25 cellular contexts compared by ENCODE assay signal in genomic region chr9:133423216-133423615, GRCh38. TPM values are rescaled to one million over a fixed set of nuclear protein-coding genes. Genes with fewer than 3 reads are reported as not detected.
DNase-seq lines count a peak whose midpoint lies in the region; ATAC-seq and TF ChIP-seq lines count a peak whose summit lies in the region.
"Had no signal": no experiment of that assay in that cellular context is flagged by ENCODE, and none has a peak within 500 bp of the region (broad histone marks: within the 10 kb centered on the region; RNA-seq: fewer than 3 reads in every experiment).

No MANE protein-coding gene starts in this region.

- peaks cover 7% of the 10 kb centered on the region; the same call in 1 of the 2 replicates for H3K27me3 ChIP-seq in IMR-90 (ENCODE audit: control insufficient read depth, insufficient read depth, low read length)
- peaks cover 13% of the 10 kb centered on the region for H3K27me3 ChIP-seq in neural progenitor cell
- H3K27me3 ChIP-seq: breast epithelium had no signal

- no peak overlapping the region for H3K18ac ChIP-seq in IMR-90 (ENCODE audit: low read depth, low read length)

- WGBS in IMR-90 (ENCODE audit: extremely low coverage in 2 of 2, insufficient read length in 1 of 2), 2 experiments, result no CpG with 5 or more reads among the region's 3 CpGs

- peaks cover 29 to 44% of the 10 kb centered on the region in 2 donors for H3K27me3 Mint-ChIP-seq in effector memory CD8-positive, alpha-beta T cell
- H3K27me3 Mint-ChIP-seq in neural progenitor cell (ENCODE audit: insufficient read depth, low read depth), result peaks cover 24% of the 10 kb centered on the region

- H3K79me1 ChIP-seq in IMR-90 (ENCODE audit: low read depth in 1 of 2, low read length in 2 of 2), result peaks cover 0 to 3% of the 10 kb centered on the region in 2 experiments; a peak in 1 of 4 replicates

- H3K23ac ChIP-seq in IMR-90 (ENCODE audit: low read depth, low read length), result no peak overlapping the region

- peak overlapping the region; percentile 73; the same call in 1 of the 2 replicates for H2AK5ac ChIP-seq in IMR-90 (ENCODE audit: low read depth, low read length)

- TF ChIP-seq CTCF in IMR-90 (conservative IDR thresholded peaks at IDR 0.05; ENCODE audit: low read depth, low read length) (no peak), neural progenitor cell (IDR thresholded peaks at IDR 0.05) (no peak)

- H3K4me2 ChIP-seq in IMR-90 (ENCODE audit: low read depth, low read length), result no peak overlapping the region; the same call in 1 of the 2 replicates
- H3K4me2 ChIP-seq in neural progenitor cell, result no peak overlapping the region
- H3K4me2 ChIP-seq: smooth muscle cell had no signal

- H3K56ac ChIP-seq in IMR-90 (ENCODE audit: extremely low read depth, insufficient read depth, low read length), result peak overlapping the region; percentile 1; the same call in 1 of the 2 replicates

- no peak for TF ChIP-seq POLR2A in IMR-90 (IDR thresholded peaks at IDR 0.05; ENCODE audit: low read depth, low read length)

- H2BK15ac ChIP-seq in IMR-90 (ENCODE audit: low read depth, low read length), result no peak overlapping the region

- peak overlapping the region; percentile 18 to 35 for H3K27ac Mint-ChIP-seq in effector memory CD8-positive, alpha-beta T cell
- H3K27ac Mint-ChIP-seq in neural progenitor cell, result peak overlapping the region; percentile 46
- H3K27ac Mint-ChIP-seq: activated CD4-positive, alpha-beta T cell treated with anti-CD3 and anti-CD28 coated beads, Interleukin-2, amount 10 ng/mL, durations not matched to agents 24 days and 14 days; CD8-positive, alpha-beta T cell had no signal

- no peak overlapping the region for H3K4me3 Mint-ChIP-seq in effector memory CD8-positive, alpha-beta T cell
- no peak overlapping the region for H3K4me3 Mint-ChIP-seq in neural progenitor cell
- H3K4me3 Mint-ChIP-seq: activated CD4-positive, alpha-beta T cell treated with anti-CD3 and anti-CD28 coated beads, Interleukin-2, amount 10 ng/mL, durations not matched to agents 24 days and 14 days; CD8-positive, alpha-beta T cell had no signal

- no peak overlapping the region for H4K8ac ChIP-seq in IMR-90 (ENCODE audit: low read depth in 2 of 2, low read length in 2 of 2)

- H3K36me3 Mint-ChIP-seq in effector memory CD8-positive, alpha-beta T cell (ENCODE audit: insufficient read depth), result peaks cover 7% of the 10 kb centered on the region
- H3K36me3 Mint-ChIP-seq in neural progenitor cell, result no peaks in the 10 kb centered on the region
- H3K36me3 Mint-ChIP-seq: CD8-positive, alpha-beta T cell had no signal

- intact Hi-C loops in IMR-90 (cut with micrococcal nuclease), result loop anchor here (5.0 kb wide), 1 partner anchor 34 kb away; the partner anchor contains the start of gene CACFD1

- H3K4me3 ChIP-seq in IMR-90 (ENCODE audit: insufficient read depth, low read depth, low read length) (no peak overlapping the region), neural progenitor cell (no peak overlapping the region)
- H3K4me3 ChIP-seq: breast epithelium, heart right ventricle, left ventricle myocardium inferior, mucosa of descending colon, smooth muscle cell, upper lobe of left lung had no signal

- peaks cover 14% of the 10 kb centered on the region for H3K9me1 ChIP-seq in IMR-90 (ENCODE audit: insufficient read depth, low read length)

- CTCF ChIA-PET in IMR-90 (lab: Yijun Ruan, JAX), result no interaction called here

- ATAC-seq in IMR-90 (ENCODE audit: low read depth) (peak; percentile 85), GM21360 (IDR thresholded peaks at IDR 0.05; ENCODE audit: unreplicated experiment) (no peak)
- no peak for ATAC-seq in effector memory CD8-positive, alpha-beta T cell (replicated peaks)
- ATAC-seq: CD8-positive, alpha-beta T cell; mucosa of descending colon; PC-3 had no signal

- no peaks in the 10 kb centered on the region for H3K9me3 ChIP-seq in IMR-90 (ENCODE audit: control insufficient read depth, insufficient read depth, low read length)
- H3K9me3 ChIP-seq in neural progenitor cell (ENCODE audit: low read depth), result no peaks in the 10 kb centered on the region
- H3K9me3 ChIP-seq: breast epithelium, heart right ventricle, left ventricle myocardium inferior, mucosa of descending colon, upper lobe of left lung had no signal

- no peak overlapping the region for H2BK20ac ChIP-seq in IMR-90 (ENCODE audit: low read depth, low read length)

- H2BK120ac ChIP-seq in IMR-90 (ENCODE audit: low read depth, low read length), result no peak overlapping the region

- H3F3A ChIP-seq in neural progenitor cell (ENCODE audit: low read depth), result peaks cover 20% of the 10 kb centered on the region

- H3K4me1 Mint-ChIP-seq in effector memory CD8-positive, alpha-beta T cell (ENCODE audit: low read depth in 2 of 2), result peaks cover 17 to 18% of the 10 kb centered on the region in 2 donors
- H3K4me1 Mint-ChIP-seq in neural progenitor cell, result peaks cover 32% of the 10 kb centered on the region

- POLR2A ChIA-PET in IMR-90 (lab: Charles Lee; ENCODE audit: unreplicated experiment), result no interaction called here

- no peak overlapping the region for H2BK5ac ChIP-seq in IMR-90 (ENCODE audit: low read depth, low read length, poor library complexity, severe bottlenecking)

- no peak for TF ChIP-seq RAD21 in IMR-90 (IDR thresholded peaks at IDR 0.05; ENCODE audit: low read length)

- no peak overlapping the region for H3K4ac ChIP-seq in IMR-90 (ENCODE audit: low read depth, low read length)

- H3K27ac ChIP-seq in IMR-90 (ENCODE audit: insufficient read depth, low read length), result no peak overlapping the region; the same call in 1 of the 2 replicates
- H3K27ac ChIP-seq in neural progenitor cell, result no peak overlapping the region
- H3K27ac ChIP-seq: breast epithelium, heart right ventricle, left ventricle myocardium inferior had no signal

- DNase-seq in IMR-90, result peak; percentile 69
- DNase-seq in effector memory CD8-positive, alpha-beta T cell, result no peak
- no peak for DNase-seq in neural progenitor cell (ENCODE audit: low spot score)
- no peak for DNase-seq in activated effector memory CD4-positive, alpha-beta T cell treated with Interleukin-2 at 50 U/mL for 16 hours
- DNase-seq in stimulated activated CD4-positive, alpha-beta T cell treated with anti-CD3 and anti-CD28 coated beads, Interleukin-1b, Interleukin-23, amount 100 ng/mL, for 48 hours, result no peak
- DNase-seq: activated CD4-positive, alpha-beta T cell treated with anti-CD3 and anti-CD28 coated beads, Interleukin-2, amount 10 ng/mL, durations not matched to agents 24 days and 14 days; activated gamma-delta T cell treated with Interleukin-2 at 50 U/mL for 16 hours; CD8-positive, alpha-beta T cell; cortex of kidney; DMS53; GF-D8; GOT3; heart right ventricle; KG1; left ventricle myocardium inferior; mucosa of descending colon; NCI-H1930; NCI-H226; PC-3; stimulated activated CD4-positive, alpha-beta T cell treated with anti-CD3 and anti-CD28 coated beads, Interleukin-4, amount 100 ng/mL, for 4 hours; T-helper 1 cell; upper lobe of left lung had no signal

- H2AK9ac ChIP-seq in IMR-90 (replicated peaks; ENCODE audit: low read depth, low read length, poor library complexity), result peak overlapping the region; percentile 50

- H3K9ac ChIP-seq in IMR-90 (ENCODE audit: low read depth, low read length) (no peak overlapping the region), neural progenitor cell (peak overlapping the region; percentile 34)

- peaks cover 0 to 6% of the 10 kb centered on the region in 2 donors for H3K9me3 Mint-ChIP-seq in effector memory CD8-positive, alpha-beta T cell
- no peaks in the 10 kb centered on the region for H3K9me3 Mint-ChIP-seq in neural progenitor cell
- H3K9me3 Mint-ChIP-seq: activated CD4-positive, alpha-beta T cell treated with anti-CD3 and anti-CD28 coated beads, Interleukin-2, amount 10 ng/mL, durations not matched to agents 24 days and 14 days had no signal

- peaks cover 8% of the 10 kb centered on the region; the same call in 1 of the 2 replicates for H3K4me1 ChIP-seq in IMR-90 (ENCODE audit: control insufficient read depth, insufficient read depth, low read length)
- no peaks in the 10 kb centered on the region for H3K4me1 ChIP-seq in neural progenitor cell
- H3K4me1 ChIP-seq: breast epithelium had no signal

- in situ Hi-C loops in IMR-90 (cut with MboI; ENCODE audit: low sequenced_read_pairs), result no loop called here

- H2AFZ ChIP-seq in IMR-90 (replicated peaks; ENCODE audit: low read length, poor library complexity), result no peak overlapping the region
- no peak overlapping the region for H2AFZ ChIP-seq in neural progenitor cell (replicated peaks)

- no peak overlapping the region for H4K91ac ChIP-seq in IMR-90 (ENCODE audit: insufficient read depth, low read depth, low read length)

- no peak overlapping the region for H4K5ac ChIP-seq in IMR-90 (ENCODE audit: low read depth, low read length)

- H3K79me2 ChIP-seq in neural progenitor cell (ENCODE audit: low read depth), result peaks cover 8% of the 10 kb centered on the region

- no TSS peak for BruUV-seq in IMR-90 (replicated peaks; lab: Mats Ljungman, UMichigan)

- H4K20me1 ChIP-seq in IMR-90 (ENCODE audit: insufficient read depth, low read length) (peaks cover 8% of the 10 kb centered on the region; the same call in 1 of the 2 replicates), neural progenitor cell (ENCODE audit: low read depth) (no peaks in the 10 kb centered on the region)

- dilution Hi-C loops in IMR-90 (cut with HindIII; ENCODE audit: low sequenced_read_pairs, unreplicated experiment), result no loop called here

- peaks cover 4% of the 10 kb centered on the region; the same call in 1 of the 2 replicates for H3K36me3 ChIP-seq in IMR-90 (ENCODE audit: control insufficient read depth, insufficient read depth, low read length)
- no peaks in the 10 kb centered on the region for H3K36me3 ChIP-seq in neural progenitor cell
- H3K36me3 ChIP-seq: breast epithelium, heart right ventricle, upper lobe of left lung had no signal

- no peak overlapping the region for H3K14ac ChIP-seq in IMR-90 (replicated peaks; ENCODE audit: low read depth, low read length)

RNA-seq across cellular contexts. Expression of gene ADAMTS13, which starts 1.0 kb away (rescaled TPM):
- total RNA-seq in IMR-90 (2012; rRNA removed), result under 0.01 and 0.18 TPM in 2 replicates
- polyA plus RNA-seq in IMR-90 (2012; rRNA removed), result 2.8 and 3.1 TPM in 2 replicates
- 0.54 and 3.1 TPM in 2 replicates for polyA plus RNA-seq in IMR-90 (2012; cell fraction: cytosol; rRNA removed)
- polyA plus RNA-seq in IMR-90 (2012; cell fraction: nucleus; rRNA removed; ENCODE audit: low replicate concordance), result 19.2 and 39.9 TPM in 2 replicates
- total RNA-seq in neural progenitor cell (ENCODE audit: low replicate concordance), result 2.4 and 6.1 TPM in 2 replicates

RNA-seq across cellular contexts. Expression of gene REXO4, which starts 5.4 kb away (rescaled TPM):
- 16.1 and 18.3 TPM in 2 replicates for total RNA-seq in IMR-90 (2012; rRNA removed)
- 21.8 and 23.1 TPM in 2 replicates for polyA plus RNA-seq in IMR-90 (2012; rRNA removed)
- polyA plus RNA-seq in IMR-90 (2012; cell fraction: cytosol; rRNA removed), result 25.2 and 26.4 TPM in 2 replicates
- polyA plus RNA-seq in IMR-90 (2012; cell fraction: nucleus; rRNA removed; ENCODE audit: low replicate concordance), result 13.2 and 18.6 TPM in 2 replicates
- 17.9 and 24.9 TPM in 2 replicates for total RNA-seq in neural progenitor cell (ENCODE audit: low replicate concordance)

RNA-seq across cellular contexts. Expression of gene CACFD1, which starts 36.6 kb away (rescaled TPM):
- total RNA-seq in IMR-90 (2012; rRNA removed) (1.9 and 2.0 TPM in 2 replicates), neural progenitor cell (ENCODE audit: low replicate concordance) (15.7 and 29.3 TPM in 2 replicates)
- 5.9 and 6.6 TPM in 2 replicates for polyA plus RNA-seq in IMR-90 (2012; rRNA removed)
- polyA plus RNA-seq in IMR-90 (2012; cell fraction: cytosol; rRNA removed), result 7.2 and 9.9 TPM in 2 replicates
- 10.0 and 21.9 TPM in 2 replicates for polyA plus RNA-seq in IMR-90 (2012; cell fraction: nucleus; rRNA removed; ENCODE audit: low replicate concordance)

RNA-seq across cellular contexts. Expression of gene STKLD1, which starts 47.0 kb away (rescaled TPM):
- 0.28 and 0.54 TPM in 2 replicates for total RNA-seq in IMR-90 (2012; rRNA removed)
- 0.65 and 0.69 TPM in 2 replicates for polyA plus RNA-seq in IMR-90 (2012; rRNA removed)
- polyA plus RNA-seq in IMR-90 (2012; cell fraction: cytosol; rRNA removed), result 0.26 and 0.82 TPM in 2 replicates
- polyA plus RNA-seq in IMR-90 (2012; cell fraction: nucleus; rRNA removed; ENCODE audit: low replicate concordance), result 1.1 and 3.1 TPM in 2 replicates
- 0.58 and 0.65 TPM in 2 replicates for total RNA-seq in neural progenitor cell (ENCODE audit: low replicate concordance)
- total RNA-seq: left ventricle myocardium inferior had no signal

RNA-seq across cellular contexts. Expression of gene SURF4, which starts 47.4 kb away (rescaled TPM):
- 512 and 532 TPM in 2 replicates for total RNA-seq in IMR-90 (2012; rRNA removed)
- polyA plus RNA-seq in IMR-90 (2012; rRNA removed), result 293 and 307 TPM in 2 replicates
- 265 and 338 TPM in 2 replicates for polyA plus RNA-seq in IMR-90 (2012; cell fraction: cytosol; rRNA removed)
- polyA plus RNA-seq in IMR-90 (2012; cell fraction: nucleus; rRNA removed; ENCODE audit: low replicate concordance), result 202 and 210 TPM in 2 replicates
- 102 and 155 TPM in 2 replicates for total RNA-seq in neural progenitor cell (ENCODE audit: low replicate concordance)
